ENCODE assay signal across 23 cellular contexts in genomic region chr12:17151917-17152316, GRCh38.
DNase-seq lines count a peak whose midpoint lies in the region; ATAC-seq and TF ChIP-seq lines count a peak whose summit lies in the region.
"Had no signal": no experiment of that assay in that cellular context is flagged by ENCODE, and none has a peak within 500 bp of the region (broad histone marks: within the 10 kb centered on the region; RNA-seq: fewer than 3 reads in every experiment).

No MANE protein-coding gene starts in this region.

- TF ChIP-seq RAD21 in liver (IDR thresholded peaks at IDR 0.05) = no peak

- DNase-seq in endodermal cell = no peak
- DNase-seq in left lobe of liver (ENCODE audit: low spot score) = no peak
- DNase-seq in NCI-H146 (lab: John Stamatoyannopoulos, UW) = no peak
- DNase-seq in activated T-helper 1 cell treated with anti-CD3 and anti-CD28 coated beads, Interleukin-12 subunit alpha, Interleukin-12 subunit beta, Interleukin-2, Interleukin-4 antibody, amounts not matched to agents 30 ng/mL and 10 ng/mL and 1 ng/mL, durations not matched to agents 14 hours and 24 hours and 36 hours (ENCODE audit: low spot score) = no peak
- DNase-seq in heart right ventricle = no peak
- DNase-seq: AML-193; Calu3; CD4-positive, alpha-beta T cell; CD8-positive, alpha-beta T cell; DMS 273 treated with DMSO at 0.1 percent for 48 hours; DMS153; DMS53; DMS79; DND-41; EL; GDM1 had no signal

- H3K27me3 ChIP-seq in endodermal cell (ENCODE audit: control insufficient read depth, insufficient read depth, low read length, poor library complexity, severe bottlenecking) (no peaks in the 10 kb centered on the region), liver (ENCODE audit: control insufficient read depth in 4 of 4, insufficient read depth in 4 of 4, low read length in 3 of 4) (no peaks in the 10 kb centered on the region), heart right ventricle (no peaks in the 10 kb centered on the region)
- H3K27me3 ChIP-seq: BLaER1 treated with 17β-estradiol and CSF1 and Interleukin-3, amounts not matched to agents 10 nM and 100 nM had no signal

- no peak overlapping the region for H3K4me3 Mint-ChIP-seq in endodermal cell
- H3K4me3 Mint-ChIP-seq in activated T-helper 1 cell treated with anti-CD3 and anti-CD28 coated beads, Interleukin-12 subunit alpha, Interleukin-12 subunit beta, Interleukin-2, Interleukin-4 antibody, amounts not matched to agents 30 ng/mL and 10 ng/mL and 1 ng/mL, durations not matched to agents 14 hours and 24 hours and 36 hours = no peak overlapping the region
- H3K4me3 Mint-ChIP-seq: B cell; CD4-positive, alpha-beta T cell; CD8-positive, alpha-beta T cell had no signal

- ATAC-seq in left lobe of liver = peak; percentile 20
- ATAC-seq in heart right ventricle = no peak
- ATAC-seq: A549; CD8-positive, alpha-beta T cell; GM12878 had no signal

- H3K4me3 ChIP-seq in endodermal cell (ENCODE audit: low read length) (peak overlapping the region; percentile 33), liver (ENCODE audit: low read depth in 1 of 3, low read length in 3 of 3) (no peak overlapping the region), heart right ventricle (no peak overlapping the region)
- H3K4me3 ChIP-seq: A549; BLaER1 treated with 17β-estradiol and CSF1 and Interleukin-3, amounts not matched to agents 10 nM and 100 nM; GM12878 had no signal

- H3K4me1 Mint-ChIP-seq in endodermal cell = peaks cover 9% of the 10 kb centered on the region
- H3K4me1 Mint-ChIP-seq in activated T-helper 1 cell treated with anti-CD3 and anti-CD28 coated beads, Interleukin-12 subunit alpha, Interleukin-12 subunit beta, Interleukin-2, Interleukin-4 antibody, amounts not matched to agents 30 ng/mL and 10 ng/mL and 1 ng/mL, durations not matched to agents 14 hours and 24 hours and 36 hours (ENCODE audit: low read depth) = no peaks in the 10 kb centered on the region
- H3K4me1 Mint-ChIP-seq: B cell had no signal

- H3K9me3 ChIP-seq in endodermal cell (ENCODE audit: control insufficient read depth, low read length) (peaks cover 33% of the 10 kb centered on the region), liver (ENCODE audit: control insufficient read depth in 4 of 4, low read length in 3 of 4) (peaks cover 3 to 5% (median 3%) of the 10 kb centered on the region in 4 donors), heart right ventricle (peaks cover 0 to 50% (median 0%) of the 10 kb centered on the region in 11 donors)

- H3K27me3 Mint-ChIP-seq in endodermal cell (ENCODE audit: insufficient read depth) = no peaks in the 10 kb centered on the region
- no peaks in the 10 kb centered on the region for H3K27me3 Mint-ChIP-seq in activated T-helper 1 cell treated with anti-CD3 and anti-CD28 coated beads, Interleukin-12 subunit alpha, Interleukin-12 subunit beta, Interleukin-2, Interleukin-4 antibody, amounts not matched to agents 30 ng/mL and 10 ng/mL and 1 ng/mL, durations not matched to agents 14 hours and 24 hours and 36 hours (ENCODE audit: insufficient read depth)
- H3K27me3 Mint-ChIP-seq: B cell; CD4-positive, alpha-beta T cell had no signal

- H3K27ac Mint-ChIP-seq in endodermal cell = no peak overlapping the region
- no peak overlapping the region for H3K27ac Mint-ChIP-seq in activated T-helper 1 cell treated with anti-CD3 and anti-CD28 coated beads, Interleukin-12 subunit alpha, Interleukin-12 subunit beta, Interleukin-2, Interleukin-4 antibody, amounts not matched to agents 30 ng/mL and 10 ng/mL and 1 ng/mL, durations not matched to agents 14 hours and 24 hours and 36 hours
- H3K27ac Mint-ChIP-seq: B cell; CD4-positive, alpha-beta T cell; CD8-positive, alpha-beta T cell had no signal

- H3K9ac ChIP-seq in endodermal cell (ENCODE audit: extremely low read depth, low read length, poor library complexity, severe bottlenecking) = no peak overlapping the region
- H3K9ac ChIP-seq in liver (ENCODE audit: low read depth in 1 of 2, low read length in 2 of 2) = no peak overlapping the region
- H3K9ac ChIP-seq: BLaER1 treated with 17β-estradiol and CSF1 and Interleukin-3, amounts not matched to agents 10 nM and 100 nM had no signal

- intact Hi-C loops in activated T-helper 1 cell treated with anti-CD3 and anti-CD28 coated beads, Interleukin-12 subunit alpha, Interleukin-12 subunit beta, Interleukin-2, Interleukin-4 antibody, amounts not matched to agents 30 ng/mL and 10 ng/mL and 1 ng/mL, durations not matched to agents 14 hours and 24 hours and 36 hours (cut with micrococcal nuclease) = no loop called here
- intact Hi-C loops in heart right ventricle (cut with DNase I) = no loop called here

- no peaks in the 10 kb centered on the region for H3K36me3 ChIP-seq in endodermal cell (ENCODE audit: control insufficient read depth, insufficient read depth, low read length)
- H3K36me3 ChIP-seq in liver (ENCODE audit: control insufficient read depth in 4 of 4, insufficient read depth in 3 of 4, low read depth in 1 of 4, low read length in 3 of 4) = no peaks in the 10 kb centered on the region
- H3K36me3 ChIP-seq in heart right ventricle = no peaks in the 10 kb centered on the region
- H3K36me3 ChIP-seq: BLaER1 treated with 17β-estradiol and CSF1 and Interleukin-3, amounts not matched to agents 10 nM and 100 nM had no signal

- TF ChIP-seq CTCF in endodermal cell (conservative IDR thresholded peaks at IDR 0.05) (no peak), liver (IDR thresholded peaks at IDR 0.05; ENCODE audit: low read depth, low read length, missing input control) (no peak), heart right ventricle (IDR thresholded peaks at IDR 0.05) (no peak)

- H3K4me1 ChIP-seq in endodermal cell (ENCODE audit: control insufficient read depth, insufficient read depth, low read length) (no peaks in the 10 kb centered on the region), liver (ENCODE audit: control insufficient read depth in 4 of 4, insufficient read depth in 4 of 4, low read length in 3 of 4) (peaks cover 0 to 3% (median 1%) of the 10 kb centered on the region in 4 donors), heart right ventricle (no peaks in the 10 kb centered on the region)
- H3K4me1 ChIP-seq: A549; BLaER1 treated with 17β-estradiol and CSF1 and Interleukin-3, amounts not matched to agents 10 nM and 100 nM had no signal

- 91 to 100% methylated on average over 2 of the region's 2 CpGs for WGBS in endodermal cell (ENCODE audit: insufficient coverage in 1 of 2, insufficient read length in 1 of 2), 2 experiments
- WGBS in liver = 63% methylated on average over 2 of the region's 2 CpGs
- WGBS in heart right ventricle, 2 donors = 80 to 81% methylated on average over 2 of the region's 2 CpGs

- H3K9me3 Mint-ChIP-seq in endodermal cell = peaks cover 64% of the 10 kb centered on the region
- H3K9me3 Mint-ChIP-seq in activated T-helper 1 cell treated with anti-CD3 and anti-CD28 coated beads, Interleukin-12 subunit alpha, Interleukin-12 subunit beta, Interleukin-2, Interleukin-4 antibody, amounts not matched to agents 30 ng/mL and 10 ng/mL and 1 ng/mL, durations not matched to agents 14 hours and 24 hours and 36 hours = peaks cover 49% of the 10 kb centered on the region

- H3K36me3 Mint-ChIP-seq in endodermal cell (ENCODE audit: low read depth) = peaks cover 28% of the 10 kb centered on the region
- no peaks in the 10 kb centered on the region for H3K36me3 Mint-ChIP-seq in activated T-helper 1 cell treated with anti-CD3 and anti-CD28 coated beads, Interleukin-12 subunit alpha, Interleukin-12 subunit beta, Interleukin-2, Interleukin-4 antibody, amounts not matched to agents 30 ng/mL and 10 ng/mL and 1 ng/mL, durations not matched to agents 14 hours and 24 hours and 36 hours (ENCODE audit: low read depth)
- H3K36me3 Mint-ChIP-seq: CD8-positive, alpha-beta T cell had no signal

- no peak overlapping the region for H3K27ac ChIP-seq in endodermal cell (ENCODE audit: low read depth, low read length)
- no peak overlapping the region for H3K27ac ChIP-seq in liver (ENCODE audit: low read depth in 1 of 2, low read length in 2 of 2)
- H3K27ac ChIP-seq in heart right ventricle = no peak overlapping the region
- H3K27ac ChIP-seq: 22Rv1; A549; BLaER1 treated with 17β-estradiol and CSF1 and Interleukin-3, amounts not matched to agents 10 nM and 100 nM; C4-2B had no signal

TF ChIP-seq in liver, 16 proteins besides CTCF, POLR2A, EP300 and RAD21:
- peak; percentile 68 for TF ChIP-seq HNF4G (IDR thresholded peaks at IDR 0.05)
- TF ChIP-seq ZBTB33 (IDR thresholded peaks at IDR 0.05) = no peak
- peak; percentile 81 to 89 for TF ChIP-seq HNF4A (conservative IDR thresholded peaks at IDR 0.05)
- peak; percentile 52 for TF ChIP-seq SP1 (IDR thresholded peaks at IDR 0.05)
